ENCODE assay signal across 8 cellular contexts in the genomic region with DNA sequence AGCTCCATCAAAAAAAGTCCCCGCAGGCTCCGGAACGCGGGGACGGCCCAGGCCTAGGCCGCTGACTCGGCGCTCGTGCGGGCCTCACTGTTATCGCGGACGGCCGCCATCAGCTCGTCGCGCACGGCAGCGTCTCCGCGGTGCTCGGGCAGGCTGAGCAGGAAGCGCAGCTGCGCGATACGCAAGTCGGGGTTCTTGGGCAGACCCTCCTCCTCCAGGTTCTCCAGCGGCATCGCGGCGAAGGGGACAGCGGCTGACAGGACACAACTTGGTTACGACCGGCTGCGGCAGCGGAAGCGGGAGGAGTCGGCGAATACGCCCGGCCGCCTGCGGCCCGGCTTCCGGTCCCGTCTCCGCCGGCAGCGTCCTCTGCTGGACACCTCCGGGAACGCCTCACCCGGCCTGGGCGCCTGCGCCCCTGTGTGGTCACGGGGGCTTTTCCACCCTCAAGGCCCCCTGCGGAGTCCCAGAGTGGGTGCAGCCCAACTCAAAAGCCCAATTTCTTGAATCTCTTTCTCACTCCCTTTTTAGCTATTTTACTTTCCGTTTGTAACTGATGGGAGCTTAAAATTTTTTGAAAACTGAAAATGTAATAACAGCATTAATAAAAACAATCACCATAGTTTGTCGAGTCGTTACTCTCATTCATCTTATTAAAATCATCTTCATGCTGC. TPM values are rescaled to one million over a fixed set of nuclear protein-coding genes. Genes with fewer than 3 reads are reported as not detected.
A peak's percentile ranks its signal among the peaks of the same experiment; 100 is the strongest.
DNase-seq lines count a peak whose midpoint lies in the region; ATAC-seq and TF ChIP-seq lines count a peak whose summit lies in the region.

A gene (minus strand): TSS at position 308 of the 674 bp plus-strand sequence. CDS start 75 bp downstream, at position 233.

- DNase-seq in HFFc6 (peak; percentile 80), NAMALWA (ENCODE audit: low spot score) (peak; percentile 83), SW 1271 (lab: John Stamatoyannopoulos, UW) (peak; percentile 34 to 54), cardiac septum (ENCODE audit: low spot score) (peak; percentile 96), pons (ENCODE audit: low spot score) (peak; percentile 73), type B pancreatic cell (ENCODE audit: extremely low spot score, unreplicated experiment) (peak; percentile 94)
- peak; percentile 96 for DNase-seq in activated naive CD8-positive, alpha-beta T cell treated with anti-CD3 and anti-CD28 coated beads, Interleukin-2, amount 50 U/mL, for 24 hours

- H3K27me3 Mint-ChIP-seq in HFFc6 (ENCODE audit: insufficient read depth) (peaks cover 3% of the 10 kb centered on the region), type B pancreatic cell (no peaks in the 10 kb centered on the region)
- peaks cover 12% of the 10 kb centered on the region for H3K27me3 Mint-ChIP-seq in activated naive CD8-positive, alpha-beta T cell treated with anti-CD3 and anti-CD28 coated beads, Interleukin-2, amount 50 U/mL, for 24 hours

- TF ChIP-seq CTCF in GM12872 (IDR thresholded peaks at IDR 0.05; ENCODE audit: insufficient read depth, low read depth, low read length) (peak; percentile 100), HFFc6 (IDR thresholded peaks at IDR 0.05) (peak; percentile 100), type B pancreatic cell (conservative IDR thresholded peaks at IDR 0.05) (peak; percentile 100)

- intact Hi-C loops in cardiac septum (cut with DNase I) = no loop called here

- H3K36me3 Mint-ChIP-seq in HFFc6 (ENCODE audit: low read depth) (peaks cover 24% of the 10 kb centered on the region), type B pancreatic cell (peaks cover 4% of the 10 kb centered on the region)
- peaks cover 26% of the 10 kb centered on the region for H3K36me3 Mint-ChIP-seq in activated naive CD8-positive, alpha-beta T cell treated with anti-CD3 and anti-CD28 coated beads, Interleukin-2, amount 50 U/mL, for 24 hours (ENCODE audit: low read depth)

- H3K4me1 Mint-ChIP-seq in HFFc6 (ENCODE audit: low read depth) (peaks cover 32% of the 10 kb centered on the region), type B pancreatic cell (ENCODE audit: unreplicated experiment) (peaks cover 21% of the 10 kb centered on the region)
- H3K4me1 Mint-ChIP-seq in activated naive CD8-positive, alpha-beta T cell treated with anti-CD3 and anti-CD28 coated beads, Interleukin-2, amount 50 U/mL, for 24 hours = peaks cover 26% of the 10 kb centered on the region

- H3K27ac Mint-ChIP-seq in HFFc6 (peak within 1 kb of the TSS; percentile 93), type B pancreatic cell (peak within 1 kb of the TSS; percentile 37)
- peak within 1 kb of the TSS; percentile 90 for H3K27ac Mint-ChIP-seq in activated naive CD8-positive, alpha-beta T cell treated with anti-CD3 and anti-CD28 coated beads, Interleukin-2, amount 50 U/mL, for 24 hours

- H3K4me3 Mint-ChIP-seq in HFFc6 = peak within 1 kb of the TSS; percentile 95
- H3K4me3 Mint-ChIP-seq in activated naive CD8-positive, alpha-beta T cell treated with anti-CD3 and anti-CD28 coated beads, Interleukin-2, amount 50 U/mL, for 24 hours = peak within 1 kb of the TSS; percentile 89
- H3K4me3 Mint-ChIP-seq in type B pancreatic cell = peak within 1 kb of the TSS; percentile 92

- ATAC-seq in activated naive CD8-positive, alpha-beta T cell treated with anti-CD3 and anti-CD28 coated beads, Interleukin-2, amount 50 U/mL, for 24 hours = peak; percentile 95

- H3K9me3 Mint-ChIP-seq in HFFc6 = no peaks in the 10 kb centered on the region
- no peaks in the 10 kb centered on the region for H3K9me3 Mint-ChIP-seq in activated naive CD8-positive, alpha-beta T cell treated with anti-CD3 and anti-CD28 coated beads, Interleukin-2, amount 50 U/mL, for 24 hours
- H3K9me3 Mint-ChIP-seq in type B pancreatic cell = no peaks in the 10 kb centered on the region

RNA-seq across cellular contexts. Expression of the gene that starts here (rescaled TPM):
- total RNA-seq in HFFc6 (2021; fragmentation: NEBNext Ultra II Directional; extraction: Animal tissue kit (Norgen Biotek cat#: 25700)) = 100 to 1,000 TPM; 101 to 123 (median 113) TPM
- total RNA-seq in cardiac septum = 85.7 TPM
- 68.1 and 81.4 TPM in 2 replicates for total RNA-seq in type B pancreatic cell (ENCODE audit: low replicate concordance)

Comparison
In these comparisons a context has a peak if more than half of its experiments do, and no peak if none do; other contexts are left out.
1. Peak in every context shown above with its lines: DNase-seq and ATAC-seq.
2. DNase-seq: peak in every context shown above with its lines; median percentile 96 in activated naive CD8-positive, alpha-beta T cell treated with anti-CD3 and anti-CD28 coated beads, Interleukin-2, amount 50 U/mL, for 24 hours; 96 in cardiac septum; 94 in type B pancreatic cell; 83 in NAMALWA; 80 in HFFc6; 73 in pons; 44 in SW 1271.
3. H3K27ac Mint-ChIP-seq: peak in every context shown above with its lines; median percentile 93 in HFFc6; 90 in activated naive CD8-positive, alpha-beta T cell treated with anti-CD3 and anti-CD28 coated beads, Interleukin-2, amount 50 U/mL, for 24 hours; 37 in type B pancreatic cell.